In genomic region chr19:2048959-2049740, GRCh38 we compare ENCODE assay signal across 8 cellular contexts. TPM values are rescaled to one million over a fixed set of nuclear protein-coding genes. Genes with fewer than 3 reads are reported as not detected.
DNase-seq lines count a peak whose midpoint lies in the region; ATAC-seq, FAIRE-seq and TF ChIP-seq lines count a peak whose summit lies in the region.

No MANE protein-coding gene starts in this region.

- H3K36me3 ChIP-seq in GM06990 (ENCODE audit: control insufficient read depth, insufficient read depth, low read length), result peaks cover 38% of the 10 kb centered on the region

- peak; percentile 21 for DNase-seq in GM06990 (ENCODE audit: extremely low read depth, insufficient read length)
- no peak for DNase-seq in T-cell
- peak; percentile 62 to 72 for DNase-seq in frontal cortex (ENCODE audit: low spot score in 2 of 2)
- DNase-seq in pons (ENCODE audit: low spot score), result peak; percentile 58
- no peak for DNase-seq in GM13976 (ENCODE audit: low spot score)

- POLR2A ChIA-PET in T-cell (lab: Charles Lee), result interaction anchor here in 1 of 2 donors (0.6 kb wide), 1 partner anchor 13 kb away, joined by 3 read pairs; no protein-coding TSS in a partner anchor

- H3K4me3 Mint-ChIP-seq in T-cell, result peak overlapping the region; percentile 78 to 87 (median 81)

- peaks cover 46 to 62% (median 48%) of the 10 kb centered on the region in 3 donors for H3K4me1 Mint-ChIP-seq in T-cell

- H3K27me3 Mint-ChIP-seq in T-cell, result no peaks in the 10 kb centered on the region

- H3K36me3 Mint-ChIP-seq in T-cell, result no peaks in the 10 kb centered on the region

- TF ChIP-seq CTCF in GM06990 (IDR thresholded peaks at IDR 0.05; ENCODE audit: insufficient read depth, low read length, poor library complexity, severe bottlenecking) (no peak), GM13976 (IDR thresholded peaks at IDR 0.05; ENCODE audit: borderline replicate concordance, control extremely low read depth, extremely low read depth, insufficient read depth, missing control alignments) (no peak)

- peak overlapping the region; percentile 98 for H3K4me3 ChIP-seq in GM06990 (replicated peaks; ENCODE audit: low read depth, low read length)

- no peaks in the 10 kb centered on the region for H3K27me3 ChIP-seq in GM06990 (replicated peaks; ENCODE audit: control insufficient read depth, insufficient read depth, low read length)

- no peak for FAIRE-seq in frontal cortex (lab: Jason Lieb, UNC)

- H3K27ac Mint-ChIP-seq in T-cell, result peak overlapping the region; percentile 86

- H3K9me3 Mint-ChIP-seq in T-cell, result no peaks in the 10 kb centered on the region

- ATAC-seq in T-cell (replicated peaks in 1 of 4), result no peak
- ATAC-seq in HG03521 (IDR thresholded peaks at IDR 0.05; ENCODE audit: unreplicated experiment), result no peak
- no peak for ATAC-seq in HG02588 (IDR thresholded peaks at IDR 0.05; ENCODE audit: unreplicated experiment)
- ATAC-seq in GM18502 (IDR thresholded peaks at IDR 0.05; ENCODE audit: poor library complexity, unreplicated experiment), result no peak

- CTCF ChIA-PET in T-cell (lab: Charles Lee), result interaction anchor here in 1 of 2 donors (0.5 kb wide), 1 partner anchor 36 kb away, joined by 5 read pairs; no protein-coding TSS in a partner anchor

- in situ Hi-C loops in GM13976 (cut with MboI; ENCODE audit: low sequenced_read_pairs, unreplicated experiment), result no loop called here

RNA-seq across cellular contexts. Expression of gene MKNK2, which starts 1.9 kb away (rescaled TPM):
- total RNA-seq in T-cell (100 to 1,000 TPM; 196 to 242 (median 234) TPM), frontal cortex (18.3 TPM)

RNA-seq across cellular contexts. Expression of gene BTBD2, which starts 33.6 kb away (rescaled TPM):
- total RNA-seq in T-cell (10 to 100 TPM; 52.2 to 79.8 (median 73.6) TPM), frontal cortex (41.2 TPM)

RNA-seq across cellular contexts. Expression of gene MOB3A, which starts 47.0 kb away (rescaled TPM):
- 100 to 1,000 TPM in 4 of 5 donors, 10 to 100 TPM in 1; 98.6 to 162 (median 142) TPM for total RNA-seq in T-cell
- 9.4 TPM for total RNA-seq in frontal cortex

RNA-seq across cellular contexts. Expression of gene IZUMO4, which starts 47.6 kb away (rescaled TPM):
- total RNA-seq in T-cell, result 10 to 100 TPM; 14.0 to 23.5 (median 19.7) TPM
- 2.9 TPM for total RNA-seq in frontal cortex

Comparison
In these comparisons a context has a peak if more than half of its experiments do, and no peak if none do; other contexts are left out.
1. DNase-seq: peak in GM06990 (single experiment), frontal cortex (2 of 2) and pons (single experiment); none in T-cell (0 of 34) and GM13976 (single experiment).
2. RNA of gene MKNK2, which starts 1.9 kb away (total RNA-seq): 196 to 242 TPM in T-cell; 18.3 TPM in frontal cortex (single experiment); every median in the first group is over 10 times any median in the second.